ENCODE assay signal across 35 cellular contexts in the genomic region with DNA sequence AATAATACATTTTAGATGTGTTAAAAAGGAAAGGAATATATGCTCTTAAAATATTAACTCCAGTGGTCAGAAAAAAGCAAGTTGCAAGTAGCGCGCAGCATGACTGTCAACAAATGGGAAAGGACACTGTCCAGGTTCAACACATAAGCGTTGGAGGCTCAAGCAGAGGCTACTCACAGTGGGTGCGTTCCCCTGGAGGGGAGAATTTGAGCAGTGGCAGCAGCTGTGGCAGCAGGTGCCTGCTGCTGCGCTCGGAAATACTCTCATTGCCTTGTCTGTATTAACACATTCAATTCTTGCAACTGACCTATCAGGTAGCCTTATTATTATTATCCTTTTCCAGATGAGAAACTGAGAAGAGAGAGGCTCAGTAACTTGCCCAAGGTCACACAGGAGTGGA. TPM values are rescaled to one million over a fixed set of nuclear protein-coding genes. Genes with fewer than 3 reads are reported as not detected.
"Had no signal": no experiment of that assay in that cellular context is flagged by ENCODE, and none has a peak within 500 bp of the region (broad histone marks: within the 10 kb centered on the region; RNA-seq: fewer than 3 reads in every experiment).

No MANE protein-coding gene starts in this region.

- H3K27me3 Mint-ChIP-seq: activated CD4-positive, alpha-beta memory T cell treated with anti-CD3 and anti-CD28 coated beads for 36 hours had no signal

- DNase-seq: activated CD4-positive, alpha-beta memory T cell treated with anti-CD3 and anti-CD28 coated beads for 36 hours; activated CD4-positive, alpha-beta T cell treated with anti-CD3 and anti-CD28 coated beads for 48 hours; activated CD4-positive, CD25-positive, alpha-beta regulatory T cell; activated CD8-positive, alpha-beta memory T cell treated with anti-CD3 and anti-CD28 coated beads, Interleukin-2, amount 50 U/mL, for 4 hours; activated effector memory CD4-positive, alpha-beta T cell treated with anti-CD3 and anti-CD28 coated beads, Interleukin-2, amount 50 U/mL, for 16 hours; activated naive CD4-positive, alpha-beta T cell treated with anti-CD3 and anti-CD28 coated beads for 36 hours; activated T-cell treated with anti-CD3 and anti-CD28 coated beads, Interleukin-2, amount 50 U/mL, for 1 hour; amygdala; caudate nucleus; endodermal cell; foreskin fibroblast; heart left ventricle; hypothalamus; immature natural killer cell; kidney; left colon; mammary epithelial cell; naive B cell; ovary; right lobe of liver; stimulated activated CD4-positive, alpha-beta T cell treated with anti-CD3 and anti-CD28 coated beads, Interleukin-12 subunit alpha, Interleukin-12 subunit beta, amount 100 ng/mL, for 4 hours; stimulated activated CD4-positive, alpha-beta T cell treated with anti-CD3 and anti-CD28 coated beads, Interleukin-4, amount 100 ng/mL, for 1 hour; stomach; transverse colon had no signal

- H3K9me3 Mint-ChIP-seq: activated CD4-positive, alpha-beta memory T cell treated with anti-CD3 and anti-CD28 coated beads for 36 hours; activated naive CD4-positive, alpha-beta T cell treated with anti-CD3 and anti-CD28 coated beads for 36 hours; dendritic cell treated with granulocyte-macrophage colony-stimulating factor and Interleukin-4, amounts not matched to agents 40 ng/mL and 50 ng/mL, for 4 days; endodermal cell; immature natural killer cell; naive B cell had no signal

- H3K9me3 ChIP-seq: heart left ventricle, ovary, right lobe of liver, stomach, suprapubic skin, transverse colon had no signal

- H3K27me3 ChIP-seq: heart left ventricle, ovary, right lobe of liver, stomach, suprapubic skin, transverse colon had no signal

- H3K36me3 Mint-ChIP-seq: activated CD4-positive, alpha-beta memory T cell treated with anti-CD3 and anti-CD28 coated beads for 36 hours; immature natural killer cell; naive B cell had no signal

- ATAC-seq: esophagus mucosa, heart left ventricle had no signal

- H3K27ac ChIP-seq: ovary had no signal

- H3K27ac Mint-ChIP-seq: activated CD4-positive, alpha-beta memory T cell treated with anti-CD3 and anti-CD28 coated beads for 36 hours; activated naive CD4-positive, alpha-beta T cell treated with anti-CD3 and anti-CD28 coated beads for 36 hours; dendritic cell treated with granulocyte-macrophage colony-stimulating factor and Interleukin-4, amounts not matched to agents 40 ng/mL and 50 ng/mL, for 4 days; endodermal cell; immature natural killer cell; naive B cell; progenitor cell of endocrine pancreas had no signal

- H3K36me3 ChIP-seq: heart left ventricle, ovary, right lobe of liver, stomach, suprapubic skin, transverse colon had no signal

- H3K4me3 ChIP-seq: heart left ventricle, ovary, right lobe of liver, skin epidermis, stomach, suprapubic skin, transverse colon had no signal

- H3K4me3 Mint-ChIP-seq: activated CD4-positive, alpha-beta memory T cell treated with anti-CD3 and anti-CD28 coated beads for 36 hours; activated naive CD4-positive, alpha-beta T cell treated with anti-CD3 and anti-CD28 coated beads for 36 hours; activated T-helper 1 cell treated with anti-CD3 and anti-CD28 coated beads, Interleukin-12 subunit alpha, Interleukin-12 subunit beta, Interleukin-2, Interleukin-4 antibody, amounts not matched to agents 30 ng/mL and 10 ng/mL and 1 ng/mL, durations not matched to agents 14 hours and 24 hours and 36 hours; dendritic cell treated with granulocyte-macrophage colony-stimulating factor and Interleukin-4, amounts not matched to agents 40 ng/mL and 50 ng/mL, for 4 days; endodermal cell; immature natural killer cell; naive B cell had no signal

RNA-seq across cellular contexts. Expression of a gene that starts 21.9 kb away (rescaled TPM):
- total RNA-seq: activated CD8-positive, alpha-beta memory T cell treated with anti-CD3 and anti-CD28 coated beads for 36 hours; activated T-helper 1 cell treated with anti-CD3 and anti-CD28 coated beads, Interleukin-12 subunit alpha, Interleukin-12 subunit beta, Interleukin-2, Interleukin-4 antibody, amounts not matched to agents 30 ng/mL and 10 ng/mL and 1 ng/mL, durations not matched to agents 14 hours and 24 hours and 36 hours; endodermal cell; esophagus mucosa; heart left ventricle; left colon; liver; mucosa of gallbladder; progenitor cell of endocrine pancreas; right lobe of liver; stomach; T-helper 2 cell treated with Interferon-gamma antibody and Interleukin-4, amounts not matched to agents 100 ng/mL and 5 ng/mL, for 36 hours; transverse colon had no signal
- polyA plus RNA-seq: heart left ventricle, immature natural killer cell, neural cell, ovary, stomach had no signal
